In the genomic region with DNA sequence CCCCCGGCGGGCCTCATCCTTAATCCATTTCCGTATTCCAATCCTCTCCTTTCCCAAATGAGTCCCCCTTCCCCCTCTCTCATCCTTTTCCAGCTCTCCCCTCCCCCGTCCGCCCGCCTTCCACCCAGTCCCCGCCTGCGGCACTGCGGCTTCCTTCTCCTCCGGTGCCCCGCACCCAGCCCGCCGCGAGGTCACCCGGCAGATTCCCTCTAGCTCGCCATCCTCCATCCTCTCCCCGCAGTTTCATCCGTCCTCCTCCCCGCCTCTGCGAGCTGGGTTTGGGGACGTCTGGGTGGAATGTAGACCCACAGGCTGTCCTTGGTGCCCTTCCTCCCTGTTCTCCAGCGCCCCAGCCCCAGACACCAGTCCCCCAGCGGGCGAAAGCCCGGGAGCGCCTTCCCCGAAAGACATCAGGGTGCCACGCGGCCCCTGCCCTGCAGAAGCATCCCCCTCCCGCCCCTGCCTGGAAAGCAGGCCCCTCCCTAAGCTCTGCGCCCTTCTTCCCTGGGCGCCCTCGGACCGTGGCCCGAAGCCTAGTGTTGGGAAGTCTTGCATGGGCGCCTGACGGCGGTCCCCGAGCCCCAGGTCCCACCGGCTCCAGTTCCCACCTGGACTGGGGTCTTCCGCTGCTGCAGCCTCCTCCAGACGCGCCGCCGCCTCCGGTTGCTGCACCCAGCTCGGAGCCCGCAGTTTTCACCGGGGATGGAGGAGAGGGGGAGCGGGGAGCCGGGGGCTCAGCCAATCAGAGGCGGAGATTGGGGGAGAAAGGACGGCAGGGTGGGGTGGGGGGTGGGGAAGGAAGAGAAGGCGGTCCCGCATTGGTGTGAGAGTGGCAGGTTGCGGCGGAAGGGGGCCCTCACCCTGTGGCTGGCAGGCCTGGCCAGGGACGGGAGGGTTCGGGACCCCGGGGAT, we compare ENCODE assay signal across 2 cellular contexts.
TF ChIP-seq lines count a peak whose summit lies in the region.

A gene (minus strand): TSS at position 668 of the 912 bp plus-strand sequence. CDS start 2,267 bp downstream, outside the sequence.

TF ChIP-seq in IMR-90, 13 proteins besides CTCF, POLR2A, EP300 and RAD21:
- TF ChIP-seq, protein P1, sequence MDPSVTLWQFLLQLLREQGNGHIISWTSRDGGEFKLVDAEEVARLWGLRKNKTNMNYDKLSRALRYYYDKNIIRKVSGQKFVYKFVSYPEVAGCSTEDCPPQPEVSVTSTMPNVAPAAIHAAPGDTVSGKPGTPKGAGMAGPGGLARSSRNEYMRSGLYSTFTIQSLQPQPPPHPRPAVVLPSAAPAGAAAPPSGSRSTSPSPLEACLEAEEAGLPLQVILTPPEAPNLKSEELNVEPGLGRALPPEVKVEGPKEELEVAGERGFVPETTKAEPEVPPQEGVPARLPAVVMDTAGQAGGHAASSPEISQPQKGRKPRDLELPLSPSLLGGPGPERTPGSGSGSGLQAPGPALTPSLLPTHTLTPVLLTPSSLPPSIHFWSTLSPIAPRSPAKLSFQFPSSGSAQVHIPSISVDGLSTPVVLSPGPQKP (IDR thresholded peaks at IDR 0.05; ENCODE audit: borderline replicate concordance, low read depth, low read length), result no peak
- TF ChIP-seq MAZ (IDR thresholded peaks at IDR 0.05; ENCODE audit: borderline replicate concordance, low read depth, low read length), result peak; percentile 42; the same call in 1 of the 2 replicates

TF ChIP-seq in GM12878, 131 proteins besides CTCF, POLR2A, EP300 and RAD21:
- TF ChIP-seq SMAD1 (IDR thresholded peaks at IDR 0.05; ENCODE audit: low read depth, partially characterized antibody), result no peak
- TF ChIP-seq SUZ12 (IDR thresholded peaks at IDR 0.05; ENCODE audit: unreplicated experiment), result peak; percentile 78
